ENCODE assay signal across 35 cellular contexts in genomic region chr13:21945195-21945594, GRCh38.
"Had no signal": no experiment of that assay in that cellular context is flagged by ENCODE, and none has a peak within 500 bp of the region (broad histone marks: within the 10 kb centered on the region; RNA-seq: fewer than 3 reads in every experiment).

No MANE protein-coding gene starts in this region.

- H3K4me3 ChIP-seq: MG63 had no signal

- DNase-seq: Karpas-422, Kasumi-1, MG63, MM.1S, MV-4-11, NCI-H1048, NCI-H1092, NCI-H1092 treated with DMSO at 0.1 percent for 48 hours, NCI-H1105, NCI-H1105 treated with DMSO at 0.1 percent for 48 hours, NCI-H1417, NCI-H1417 treated with DMSO at 0.1 percent for 48 hours, NCI-H1436, NCI-H1436 treated with DMSO at 0.1 percent for 48 hours, NCI-H146, NCI-H1694, NCI-H1694 treated with DMSO at 0.1 percent for 48 hours, NCI-H187, NCI-H187 treated with DMSO at 0.1 percent for 48 hours, NCI-H1930, NCI-H2029, NCI-H2029 treated with DMSO at 0.1 percent for 48 hours, NCI-H2081, NCI-H2081 treated with DMSO at 0.1 percent for 48 hours, NCI-H2107, NCI-H2171, NCI-H2171 treated with DMSO at 0.1 percent for 48 hours, NCI-H2227 treated with DMSO at 0.1 percent for 48 hours, NCI-H226, NCI-H345, NCI-H446, NCI-H446 treated with DMSO at 0.1 percent for 48 hours, NCI-H510A, NCI-H510A treated with DMSO at 0.1 percent for 48 hours, NCI-H524 had no signal

- H3K36me3 ChIP-seq: MG63 had no signal

- H3K27me3 ChIP-seq: MG63 had no signal
